Comparison of ENCODE assay signal across 1 cellular context in genomic region chr4:38759790-38760122, GRCh38.
TF ChIP-seq lines count a peak whose summit lies in the region.

No MANE protein-coding gene starts in this region.

TF ChIP-seq in HCT116, 20 proteins besides CTCF, POLR2A, EP300 and RAD21 (continued from another document):
- no peak for TF ChIP-seq REST (IDR thresholded peaks at IDR 0.05; ENCODE audit: low read depth)
- no peak for TF ChIP-seq SRF (IDR thresholded peaks at IDR 0.05; ENCODE audit: low read depth)
- TF ChIP-seq EZH2phosphoT487 (IDR thresholded peaks at IDR 0.05; ENCODE audit: borderline replicate concordance) = no peak
- TF ChIP-seq TCF7L2 (IDR thresholded peaks at IDR 0.05; ENCODE audit: borderline replicate concordance, extremely low read depth, insufficient read depth, insufficient read length) = no peak
- no peak for TF ChIP-seq CBX3 (IDR thresholded peaks at IDR 0.05; ENCODE audit: low read depth)
- no peak for TF ChIP-seq ZFX (IDR thresholded peaks at IDR 0.05)
- no peak for TF ChIP-seq CEBPB (IDR thresholded peaks at IDR 0.05; ENCODE audit: low read depth)
- no peak for TF ChIP-seq SP1 (IDR thresholded peaks at IDR 0.05; ENCODE audit: low read depth)
- no peak for TF ChIP-seq EZH2 (IDR thresholded peaks at IDR 0.05)
- TF ChIP-seq SIN3A (IDR thresholded peaks at IDR 0.05; ENCODE audit: low read depth) = no peak
- no peak for TF ChIP-seq ZNF274 (IDR thresholded peaks at IDR 0.05; ENCODE audit: low read depth, low read length)
- TF ChIP-seq POLR2AphosphoS5 (IDR thresholded peaks at IDR 0.05; ENCODE audit: low read depth, low read length) = no peak
- TF ChIP-seq EGR1 (IDR thresholded peaks at IDR 0.05; ENCODE audit: low read depth) = no peak
- no peak for TF ChIP-seq ZBTB33 (IDR thresholded peaks at IDR 0.05; ENCODE audit: extremely low read depth, insufficient replicate concordance, low read length)
- no peak for TF ChIP-seq YY1 (IDR thresholded peaks at IDR 0.05; ENCODE audit: extremely low read depth, insufficient replicate concordance, low read depth, low read length)
